ENCODE assay signal across 8 cellular contexts in the genomic region with DNA sequence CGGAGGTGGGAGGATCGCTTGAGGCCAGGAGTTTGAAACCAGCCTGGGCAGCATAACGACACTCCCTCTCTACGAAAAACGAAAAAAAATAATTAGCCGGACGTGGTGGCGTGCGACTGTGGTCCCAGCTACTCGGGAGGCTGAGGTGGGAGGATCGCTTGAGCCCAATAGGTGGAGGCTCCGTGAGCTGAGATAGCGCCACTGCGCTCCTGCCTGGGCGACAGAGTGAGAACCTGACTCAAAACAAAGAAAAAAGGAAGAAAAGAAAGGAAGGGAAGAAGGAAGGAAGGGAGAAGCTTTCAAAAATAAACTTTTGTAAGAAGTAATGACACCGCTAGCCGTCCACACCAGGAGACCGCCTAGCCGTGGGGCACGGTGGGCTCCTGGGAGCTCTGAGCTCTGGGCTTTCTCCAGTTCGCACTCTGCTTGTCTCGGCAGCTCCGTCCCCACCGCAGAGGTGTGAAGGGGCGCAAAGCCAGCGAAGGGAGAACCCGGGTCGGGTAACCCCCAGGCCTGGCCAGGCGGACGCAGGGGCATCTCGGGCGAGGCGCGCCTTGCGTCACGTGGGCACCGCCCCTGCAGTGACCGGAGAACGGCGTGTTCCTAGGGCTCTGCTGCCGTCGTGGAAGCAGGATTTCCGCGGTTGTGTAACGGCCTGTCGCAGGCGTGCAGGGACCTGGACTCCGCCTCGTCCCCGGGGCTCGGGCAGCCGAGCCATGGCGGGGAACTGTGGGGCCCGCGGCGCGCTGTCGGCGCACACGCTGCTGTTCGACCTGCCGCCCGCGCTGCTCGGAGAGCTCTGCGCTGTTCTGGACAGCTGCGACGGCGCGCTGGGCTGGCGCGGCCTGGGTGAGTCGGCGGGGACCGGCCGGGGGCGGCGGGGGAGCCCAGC. TPM values are rescaled to one million over a fixed set of nuclear protein-coding genes. Genes with fewer than 3 reads are reported as not detected.
A peak's percentile ranks its signal among the peaks of the same experiment; 100 is the strongest.
DNase-seq lines count a peak whose midpoint lies in the region; ATAC-seq, FAIRE-seq and TF ChIP-seq lines count a peak whose summit lies in the region.

A gene with protein sequence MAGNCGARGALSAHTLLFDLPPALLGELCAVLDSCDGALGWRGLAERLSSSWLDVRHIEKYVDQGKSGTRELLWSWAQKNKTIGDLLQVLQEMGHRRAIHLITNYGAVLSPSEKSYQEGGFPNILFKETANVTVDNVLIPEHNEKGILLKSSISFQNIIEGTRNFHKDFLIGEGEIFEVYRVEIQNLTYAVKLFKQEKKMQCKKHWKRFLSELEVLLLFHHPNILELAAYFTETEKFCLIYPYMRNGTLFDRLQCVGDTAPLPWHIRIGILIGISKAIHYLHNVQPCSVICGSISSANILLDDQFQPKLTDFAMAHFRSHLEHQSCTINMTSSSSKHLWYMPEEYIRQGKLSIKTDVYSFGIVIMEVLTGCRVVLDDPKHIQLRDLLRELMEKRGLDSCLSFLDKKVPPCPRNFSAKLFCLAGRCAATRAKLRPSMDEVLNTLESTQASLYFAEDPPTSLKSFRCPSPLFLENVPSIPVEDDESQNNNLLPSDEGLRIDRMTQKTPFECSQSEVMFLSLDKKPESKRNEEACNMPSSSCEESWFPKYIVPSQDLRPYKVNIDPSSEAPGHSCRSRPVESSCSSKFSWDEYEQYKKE (plus strand): TSS at position 631 of the 892 bp plus-strand sequence. CDS start 86 bp downstream, at position 717.

- H3K79me2 ChIP-seq in GM12878 (ENCODE audit: control insufficient read depth, insufficient read depth, low read length): peaks cover 8% of the 10 kb centered on the region

- 31% methylated on average over 50 of the region's 78 CpGs for WGBS in GM12878 (ENCODE audit: insufficient coverage, insufficient replicate concordance, low lambda C conversion rate, missing lambda C conversion rate)

- H3K4me2 ChIP-seq in GM12878 (ENCODE audit: control insufficient read depth, insufficient read depth): peak within 1 kb of the TSS; percentile 90
- peak within 1 kb of the TSS; percentile 96 for H3K4me2 ChIP-seq in skeletal muscle satellite cell (ENCODE audit: low read length)

- H2AFZ ChIP-seq in GM12878 (ENCODE audit: control insufficient read depth, low read depth, low read length): peak within 1 kb of the TSS; percentile 93

- H4K20me1 ChIP-seq in GM12878 (ENCODE audit: control insufficient read depth, insufficient read depth): no peaks in the 10 kb centered on the region

- peak within 1 kb of the TSS; percentile 75 for H3K9ac ChIP-seq in GM12878 (ENCODE audit: control insufficient read depth, insufficient read depth, low read length)
- H3K9ac ChIP-seq in iPS-15b (ENCODE audit: low read depth, low read length): peak within 1 kb of the TSS; percentile 70
- peak within 1 kb of the TSS; percentile 78 for H3K9ac ChIP-seq in skeletal muscle satellite cell (ENCODE audit: low read depth, low read length)

- no TSS peak for BruUV-seq in GM12878 (replicated peaks; lab: Mats Ljungman, UMichigan)

- TF ChIP-seq CTCF in AG04449 (IDR thresholded peaks at IDR 0.05; ENCODE audit: insufficient read depth, low read length, missing control alignments) (no peak), RWPE1 (conservative IDR thresholded peaks at IDR 0.05; ENCODE audit: low read depth) (no peak), GM12878 (IDR thresholded peaks at IDR 0.05 in 2 of 3, conservative IDR thresholded peaks at IDR 0.05 in 1 of 3; ENCODE audit: control insufficient read depth in 2 of 3, extremely low read depth in 1 of 3, insufficient read depth in 1 of 3, low read depth in 3 of 3, low read length in 3 of 3) (no peak)

- POLR2A ChIA-PET in AG04449 (lab: Yijun Ruan, JAX): no interaction called here
- POLR2A ChIA-PET in RWPE1 (lab: Yijun Ruan, JAX; ENCODE audit: low non-redundant PET): no interaction called here
- POLR2A ChIA-PET in GM12878 (lab: Charles Lee): interaction anchor here (1.0 to 1.6 kb wide), 3 partner anchors 9 to 46 kb away, joined by 3 to 4 read pairs (median 3); no protein-coding TSS in a partner anchor

- in situ Hi-C loops in GM12878 (cut with MboI): no loop called here

- SMC1A ChIA-PET in GM12878 (lab: Charles Lee; ENCODE audit: uncharacterized antibody, unreplicated experiment): interaction anchor here (0.9 to 1.9 kb wide), 6 partner anchors 9 to 58 kb away, joined by 3 to 8 read pairs (median 3); a partner anchor contains a TSS

- TF ChIP-seq POLR2A in GM12878 (IDR thresholded peaks at IDR 0.05; ENCODE audit: low read depth, low read length): peak; percentile 76

- no peaks in the 10 kb centered on the region; the same call in 2 of the 3 replicates for H3K9me3 ChIP-seq in GM12878 (replicated peaks; ENCODE audit: control insufficient read depth, insufficient read depth, low read length)
- no peaks in the 10 kb centered on the region for H3K9me3 ChIP-seq in iPS-15b (ENCODE audit: control insufficient read depth, insufficient read depth, low read length)
- H3K9me3 ChIP-seq in skeletal muscle satellite cell (replicated peaks; ENCODE audit: low read length): no peaks in the 10 kb centered on the region

- DNase-seq in AG04449 (ENCODE audit: low read depth, low spot score) (no peak), RWPE1 (ENCODE audit: low spot score) (peak; percentile 34), GM12878 (ENCODE audit: low read depth, low spot score) (no peak), dedifferentiated amniotic fluid mesenchymal stem cell (ENCODE audit: extremely low spot score) (no peak)

- intact Hi-C loops in GM12878 (cut with micrococcal nuclease; ENCODE audit: unreplicated experiment): no loop called here

- no peak for TF ChIP-seq EP300 in GM12878 (IDR thresholded peaks at IDR 0.05; ENCODE audit: borderline replicate concordance in 1 of 2, control insufficient read depth in 1 of 2, low read depth in 2 of 2, low read length in 2 of 2)

- CTCF ChIA-PET in AG04449 (lab: Yijun Ruan, JAX): interaction anchor here (0.9 kb wide), 1 partner anchor 19 kb away, joined by 3 read pairs; a partner anchor contains a TSS
- CTCF ChIA-PET in RWPE1 (lab: Yijun Ruan, JAX): interaction anchor here (0.6 to 0.7 kb wide), 3 partner anchors 19 to 618 kb away, joined by 4 to 5 read pairs (median 5); no protein-coding TSS in a partner anchor
- CTCF ChIA-PET in GM12878 (lab: Yijun Ruan, JAX): interaction anchor here (0.9 to 1.1 kb wide), 2 partner anchors 20 to 47 kb away, joined by 3 to 4 read pairs; no protein-coding TSS in a partner anchor

- H3K4me3 ChIP-seq in AG04449 (ENCODE audit: low read depth, low read length) (peak within 1 kb of the TSS; percentile 55), GM12878 (peak within 1 kb of the TSS; percentile 77; the same call in 1 of the 2 replicates), iPS-15b (ENCODE audit: low read depth, low read length) (peak within 1 kb of the TSS; percentile 61), skeletal muscle satellite cell (ENCODE audit: low read length) (peak within 1 kb of the TSS; percentile 76)

- H3K27me3 ChIP-seq in GM12878 (replicated peaks in 1 of 2; ENCODE audit: control insufficient read depth in 2 of 2, insufficient read depth in 2 of 2, low read length in 1 of 2) (peaks cover 0 to 5% of the 10 kb centered on the region in 2 experiments; a peak in 1 of 4 replicates), iPS-15b (ENCODE audit: control insufficient read depth, insufficient read depth, low read length) (peaks cover 48% of the 10 kb centered on the region), skeletal muscle satellite cell (ENCODE audit: control insufficient read depth, insufficient read depth, low read length) (no peaks in the 10 kb centered on the region)

- H3K36me3 ChIP-seq in GM12878 (ENCODE audit: control insufficient read depth in 2 of 2, insufficient read depth in 2 of 2, low read length in 1 of 2): no peaks in the 10 kb centered on the region; a peak in 1 of 4 replicates
- H3K36me3 ChIP-seq in iPS-15b (ENCODE audit: control insufficient read depth, insufficient read depth, low read length): no peaks in the 10 kb centered on the region
- no peaks in the 10 kb centered on the region for H3K36me3 ChIP-seq in skeletal muscle satellite cell (ENCODE audit: insufficient read depth, low read length)

- H3K27ac ChIP-seq in RWPE1 (no peak within 1 kb of the TSS), GM12878 (ENCODE audit: control insufficient read depth, insufficient read depth) (peak within 1 kb of the TSS; percentile 56)

- FAIRE-seq in GM12878 (lab: Jason Lieb, UNC): no peak

- RAD21 ChIA-PET in GM12878 (lab: Charles Lee; ENCODE audit: unreplicated experiment): interaction anchor here (1.6 kb wide), 1 partner anchor 19 kb away, joined by 5 read pairs; a partner anchor contains a TSS

- ATAC-seq in GM18508 (IDR thresholded peaks at IDR 0.05; ENCODE audit: insufficient read depth, unreplicated experiment) (peak; percentile 39), HG02970 (IDR thresholded peaks at IDR 0.05; ENCODE audit: low FRiP score, unreplicated experiment) (peak; percentile 52), GM12878 (peak; percentile 79)

- TF ChIP-seq RAD21 in GM12878 (IDR thresholded peaks at IDR 0.05; ENCODE audit: insufficient read depth, low read depth, low read length): no peak

- H3K4me1 ChIP-seq in GM12878 (ENCODE audit: control insufficient read depth, insufficient read depth, low read length) (peaks cover 9% of the 10 kb centered on the region), iPS-15b (ENCODE audit: control insufficient read depth, insufficient read depth, low read length) (no peaks in the 10 kb centered on the region), skeletal muscle satellite cell (ENCODE audit: control insufficient read depth, insufficient read depth, low read length) (peaks cover 14% of the 10 kb centered on the region)

TF ChIP-seq in GM12878, 131 proteins besides CTCF, POLR2A, EP300 and RAD21 (continues in another document):
- TF ChIP-seq ETV6 (conservative IDR thresholded peaks at IDR 0.05 in 1 of 2, IDR thresholded peaks at IDR 0.05 in 1 of 2; ENCODE audit: borderline replicate concordance in 1 of 2, low read depth in 1 of 2): no peak

RNA-seq across cellular contexts. Expression of the gene that starts here (rescaled TPM):
- total RNA-seq in GM12878 (2013; cell fraction: nucleolus; rRNA removed): 42.7 and 43.6 TPM in 2 replicates
- total RNA-seq in GM12878 (2014; rRNA removed) (5.3 and 5.9 TPM in 2 replicates), GM12878 (2014; rRNA removed; fragmentation: Illumina TruSeq; extraction: Trizol) (7.6 and 7.7 TPM in 2 replicates), GM12878 (2021) (8.5 and 8.7 TPM in 2 replicates)
- polyA plus RNA-seq in GM12878 (2011; ENCODE audit: low read depth): 1.7 TPM
- polyA plus RNA-seq in GM12878 (2011; rRNA removed) (14.1 and 20.6 TPM in 2 replicates), GM12878 (2014; fragmentation: Illumina TruSeq; extraction: Trizol) (7.7 and 11.4 TPM in 2 replicates), GM12878 (2014; fragmentation: Nextera tagmentation; extraction: Ambion mirVana) (1 to 10 TPM; 1.4 to 1.5 TPM), GM12878 (2014; rRNA removed) (4.8 and 5.6 TPM in 2 replicates), GM12878 (2016; fragmentation: Nextera tagmentation; extraction: Ambion mirVana) (1 to 10 TPM; 4.0 to 4.2 TPM)
- 5.2 and 6.0 TPM in 2 replicates for polyA plus RNA-seq in GM12878 (2011; cell fraction: cytosol; rRNA removed)
- polyA plus RNA-seq in GM12878 (2011; cell fraction: nucleus; rRNA removed): 14.9 and 15.3 TPM in 2 replicates
- 2.1 and 2.7 TPM in 2 replicates for polyA plus RNA-seq in GM12878 (2012)
- 12.9 and 17.6 TPM in 2 replicates for polyA minus RNA-seq in GM12878 (2011; rRNA and poly(A)+ RNA removed)
- polyA minus RNA-seq in GM12878 (2011; cell fraction: cytosol; rRNA and poly(A)+ RNA removed): 4.0 and 5.7 TPM in 2 replicates
- polyA minus RNA-seq in GM12878 (2011; cell fraction: nucleus; rRNA and poly(A)+ RNA removed): 10.5 and 13.1 TPM in 2 replicates
- total RNA-seq in skeletal muscle satellite cell (2012; rRNA removed): 16.2 TPM in 2 replicates
